Comparison of ENCODE assay signal across 1 cellular context in genomic region chr17:75087558-75088453, GRCh38.
A peak's percentile ranks its signal among the peaks of the same experiment; 100 is the strongest.
TF ChIP-seq lines count a peak whose summit lies in the region.

Gene SLC16A5 (plus strand): TSS chr17:75087954. CDS start chr17:75093637, 5,683 bp downstream.

TF ChIP-seq in HepG2, 621 proteins besides CTCF, POLR2A, EP300 and RAD21 (continued from another document and continues in another):
- TF ChIP-seq POGK (CRISPR knock-in tag; conservative IDR thresholded peaks at IDR 0.05): peak; percentile 95
- TF ChIP-seq ZNF383 (CRISPR knock-in tag; IDR thresholded peaks at IDR 0.05; ENCODE audit: borderline replicate concordance): no peak
- no peak for TF ChIP-seq MAFK (conservative IDR thresholded peaks at IDR 0.05 in 1 of 2, IDR thresholded peaks at IDR 0.05 in 1 of 2; ENCODE audit: low read length in 2 of 2)
- TF ChIP-seq ARID4A (CRISPR knock-in tag; IDR thresholded peaks at IDR 0.05; ENCODE audit: borderline replicate concordance): no peak; the same call in 1 of the 2 replicates
- no peak; the same call in 1 of the 2 replicates for TF ChIP-seq ZNF782 (CRISPR knock-in tag; IDR thresholded peaks at IDR 0.05; ENCODE audit: borderline replicate concordance)
- TF ChIP-seq CEBPB (IDR thresholded peaks at IDR 0.05; ENCODE audit: borderline replicate concordance, low read depth, low read length): peak; percentile 40; the same call in 1 of the 2 replicates
- no peak for TF ChIP-seq RFX1 (IDR thresholded peaks at IDR 0.05)
- peak; percentile 39; the same call in 1 of the 2 replicates for TF ChIP-seq MEIS2 (CRISPR knock-in tag; IDR thresholded peaks at IDR 0.05)
- TF ChIP-seq FUBP1 (CRISPR knock-in tag; IDR thresholded peaks at IDR 0.05; ENCODE audit: borderline replicate concordance): no peak
- TF ChIP-seq HOXA9 (CRISPR knock-in tag; IDR thresholded peaks at IDR 0.05; ENCODE audit: borderline replicate concordance): no peak
- TF ChIP-seq NFRKB (IDR thresholded peaks at IDR 0.05): no peak
- no peak for TF ChIP-seq TCF12 (IDR thresholded peaks at IDR 0.05)
- TF ChIP-seq TCF12 (CRISPR knock-in tag; IDR thresholded peaks at IDR 0.05): no peak
- TF ChIP-seq HIVEP1 (CRISPR knock-in tag; IDR thresholded peaks at IDR 0.05): no peak; the same call in 1 of the 2 replicates
- TF ChIP-seq PREB (CRISPR knock-in tag; IDR thresholded peaks at IDR 0.05): no peak
- no peak; the same call in 1 of the 2 replicates for TF ChIP-seq MEF2D (CRISPR knock-in tag; IDR thresholded peaks at IDR 0.05)
- no peak for TF ChIP-seq MTA3 (CRISPR knock-in tag; IDR thresholded peaks at IDR 0.05)
- TF ChIP-seq CENPX (CRISPR knock-in tag; IDR thresholded peaks at IDR 0.05): no peak
- 0 out of 2 replicates have a peak, but pooled peaks have one; percentile 23 for TF ChIP-seq NCOA2 (CRISPR knock-in tag; IDR thresholded peaks at IDR 0.05)
- TF ChIP-seq SNRNP70 (IDR thresholded peaks at IDR 0.05; ENCODE audit: low read depth, low read length): no peak
- TF ChIP-seq HIC2 (CRISPR knock-in tag; IDR thresholded peaks at IDR 0.05; ENCODE audit: low read depth): no peak; the same call in 1 of the 2 replicates
- no peak; the same call in 1 of the 2 replicates for TF ChIP-seq ZBTB39 (CRISPR knock-in tag; IDR thresholded peaks at IDR 0.05)
- no peak for TF ChIP-seq ZNF251 (CRISPR knock-in tag; IDR thresholded peaks at IDR 0.05)
- TF ChIP-seq IKZF5 (CRISPR knock-in tag; IDR thresholded peaks at IDR 0.05): no peak
- no peak for TF ChIP-seq CSRNP2 (CRISPR knock-in tag; conservative IDR thresholded peaks at IDR 0.05; ENCODE audit: low read depth)
- TF ChIP-seq ZNF446 (CRISPR knock-in tag; IDR thresholded peaks at IDR 0.05): no peak
- no peak for TF ChIP-seq ZSCAN21 (CRISPR knock-in tag; IDR thresholded peaks at IDR 0.05; ENCODE audit: borderline replicate concordance)
- peak; percentile 82 for TF ChIP-seq PATZ1 (CRISPR knock-in tag; IDR thresholded peaks at IDR 0.05)
- no peak for TF ChIP-seq ZNF569 (CRISPR knock-in tag; IDR thresholded peaks at IDR 0.05; ENCODE audit: borderline replicate concordance)
- TF ChIP-seq KDM1A (CRISPR knock-in tag; IDR thresholded peaks at IDR 0.05): peak; percentile 10; the same call in 1 of the 2 replicates
- no peak; the same call in 1 of the 2 replicates for TF ChIP-seq CSRNP1 (CRISPR knock-in tag; IDR thresholded peaks at IDR 0.05)
- no peak for TF ChIP-seq ZNF512 (CRISPR knock-in tag; IDR thresholded peaks at IDR 0.05)
